Comparison of ENCODE assay signal across 1 cellular context in the genomic region with DNA sequence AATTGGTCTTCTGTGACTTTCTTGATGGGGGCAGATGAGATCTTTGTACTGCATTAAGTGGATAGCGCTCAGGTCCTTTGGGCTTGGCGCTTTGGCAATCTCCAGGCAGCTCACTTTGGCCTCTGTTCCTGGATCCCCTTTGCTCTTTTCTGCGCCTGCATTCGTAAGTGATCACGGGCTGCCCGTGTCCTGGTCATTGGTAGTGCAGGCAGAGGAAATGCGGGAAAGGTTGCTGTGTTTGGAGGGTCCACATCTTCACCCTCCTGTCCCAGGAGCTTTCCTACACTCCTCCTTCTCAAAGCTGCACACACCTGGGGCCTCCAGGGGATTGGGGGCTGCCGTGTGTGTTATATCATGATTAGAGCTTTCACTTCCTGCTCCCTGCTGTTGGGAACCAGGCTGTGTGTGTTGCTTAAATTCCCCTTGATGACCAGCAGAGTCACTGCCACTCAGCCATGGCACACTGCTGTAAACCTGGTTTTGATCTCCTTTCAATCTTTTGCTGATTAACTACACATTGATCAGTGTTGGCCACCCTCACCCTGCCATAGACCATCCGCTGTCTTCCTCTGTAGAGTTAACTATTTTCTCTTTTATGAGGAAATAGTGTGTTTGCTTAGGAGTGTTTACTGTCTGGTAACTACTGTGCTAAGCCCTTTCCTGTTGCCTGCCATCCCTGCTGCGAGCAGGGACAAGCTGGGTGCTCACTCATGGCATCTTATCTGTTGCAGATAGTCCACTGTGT.
TF ChIP-seq lines count a peak whose summit lies in the region.

No MANE protein-coding gene starts in this region.

TF ChIP-seq in HepG2, 621 proteins besides CTCF, POLR2A, EP300 and RAD21 (continued from another document and continues in another):
- TF ChIP-seq, protein P1, sequence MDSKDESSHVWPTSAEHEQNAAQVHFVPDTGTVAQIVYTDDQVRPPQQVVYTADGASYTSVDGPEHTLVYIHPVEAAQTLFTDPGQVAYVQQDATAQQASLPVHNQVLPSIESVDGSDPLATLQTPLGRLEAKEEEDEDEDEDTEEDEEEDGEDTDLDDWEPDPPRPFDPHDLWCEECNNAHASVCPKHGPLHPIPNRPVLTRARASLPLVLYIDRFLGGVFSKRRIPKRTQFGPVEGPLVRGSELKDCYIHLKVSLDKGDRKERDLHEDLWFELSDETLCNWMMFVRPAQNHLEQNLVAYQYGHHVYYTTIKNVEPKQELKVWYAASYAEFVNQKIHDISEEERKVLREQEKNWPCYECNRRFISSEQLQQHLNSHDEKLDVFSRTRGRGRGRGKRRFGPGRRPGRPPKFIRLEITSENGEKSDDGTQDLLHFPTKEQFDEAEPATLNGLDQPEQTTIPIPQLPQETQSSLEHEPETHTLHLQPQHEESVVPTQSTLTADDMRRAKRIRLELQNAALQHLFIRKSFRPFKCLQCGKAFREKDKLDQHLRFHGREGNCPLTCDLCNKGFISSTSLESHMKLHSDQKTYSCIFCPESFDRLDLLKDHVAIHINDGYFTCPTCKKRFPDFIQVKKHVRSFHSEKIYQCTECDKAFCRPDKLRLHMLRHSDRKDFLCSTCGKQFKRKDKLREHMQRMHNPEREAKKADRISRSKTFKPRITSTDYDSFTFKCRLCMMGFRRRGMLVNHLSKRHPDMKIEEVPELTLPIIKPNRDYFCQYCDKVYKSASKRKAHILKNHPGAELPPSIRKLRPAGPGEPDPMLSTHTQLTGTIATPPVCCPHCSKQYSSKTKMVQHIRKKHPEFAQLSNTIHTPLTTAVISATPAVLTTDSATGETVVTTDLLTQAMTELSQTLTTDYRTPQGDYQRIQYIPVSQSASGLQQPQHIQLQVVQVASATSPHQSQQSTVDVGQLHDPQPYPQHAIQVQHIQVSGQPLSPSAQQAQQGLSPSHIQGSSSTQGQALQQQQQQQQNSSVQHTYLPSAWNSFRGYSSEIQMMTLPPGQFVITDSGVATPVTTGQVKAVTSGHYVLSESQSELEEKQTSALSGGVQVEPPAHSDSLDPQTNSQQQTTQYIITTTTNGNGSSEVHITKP (CRISPR knock-in tag; IDR thresholded peaks at IDR 0.05; ENCODE audit: low read depth): peak; percentile 13; the same call in 1 of the 2 replicates
- TF ChIP-seq ZNF792 (CRISPR knock-in tag; IDR thresholded peaks at IDR 0.05) (peak; percentile 95), LCORL (IDR thresholded peaks at IDR 0.05) (no peak), LCORL (CRISPR knock-in tag; IDR thresholded peaks at IDR 0.05) (peak; percentile 36; the same call in 1 of the 2 replicates), MEF2D (CRISPR knock-in tag; IDR thresholded peaks at IDR 0.05) (no peak), YY1 (IDR thresholded peaks at IDR 0.05; ENCODE audit: insufficient read depth, insufficient replicate concordance, low read depth, low read length) (peak; percentile 6), CSRNP1 (CRISPR knock-in tag; IDR thresholded peaks at IDR 0.05) (0 out of 2 replicates have a peak, but pooled peaks have one; percentile 16), NFATC3 (CRISPR knock-in tag; IDR thresholded peaks at IDR 0.05) (0 out of 2 replicates have a peak, but pooled peaks have one; percentile 19), MIER2 (CRISPR knock-in tag; IDR thresholded peaks at IDR 0.05) (0 out of 2 replicates have a peak, but pooled peaks have one; percentile 21), ZNF331 (CRISPR knock-in tag; IDR thresholded peaks at IDR 0.05) (peak; percentile 97), ZSCAN20 (CRISPR knock-in tag; IDR thresholded peaks at IDR 0.05; ENCODE audit: borderline replicate concordance) (no peak), ZNF205 (CRISPR knock-in tag; IDR thresholded peaks at IDR 0.05) (peak; percentile 86), ZNF512B (CRISPR knock-in tag; IDR thresholded peaks at IDR 0.05; ENCODE audit: borderline replicate concordance) (no peak; the same call in 1 of the 2 replicates), ZNF414 (CRISPR knock-in tag; IDR thresholded peaks at IDR 0.05) (0 out of 2 replicates have a peak, but pooled peaks have one; percentile 27), MED1 (CRISPR knock-in tag; IDR thresholded peaks at IDR 0.05) (peak; percentile 81), ELF3 (CRISPR knock-in tag; IDR thresholded peaks at IDR 0.05) (peak; percentile 96), CENPX (CRISPR knock-in tag; IDR thresholded peaks at IDR 0.05) (no peak), FOXP1 (IDR thresholded peaks at IDR 0.05) (peak; percentile 71), FOXP1 (CRISPR knock-in tag; IDR thresholded peaks at IDR 0.05) (peak; percentile 90), SOX6 (IDR thresholded peaks at IDR 0.05) (no peak), SOX6 (CRISPR knock-in tag; IDR thresholded peaks at IDR 0.05) (peak; percentile 43; the same call in 1 of the 2 replicates), ZNF547 (CRISPR knock-in tag; IDR thresholded peaks at IDR 0.05) (peak; percentile 77)
- TF ChIP-seq, protein P2, sequence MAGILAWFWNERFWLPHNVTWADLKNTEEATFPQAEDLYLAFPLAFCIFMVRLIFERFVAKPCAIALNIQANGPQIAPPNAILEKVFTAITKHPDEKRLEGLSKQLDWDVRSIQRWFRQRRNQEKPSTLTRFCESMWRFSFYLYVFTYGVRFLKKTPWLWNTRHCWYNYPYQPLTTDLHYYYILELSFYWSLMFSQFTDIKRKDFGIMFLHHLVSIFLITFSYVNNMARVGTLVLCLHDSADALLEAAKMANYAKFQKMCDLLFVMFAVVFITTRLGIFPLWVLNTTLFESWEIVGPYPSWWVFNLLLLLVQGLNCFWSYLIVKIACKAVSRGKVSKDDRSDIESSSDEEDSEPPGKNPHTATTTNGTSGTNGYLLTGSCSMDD (CRISPR knock-in tag; IDR thresholded peaks at IDR 0.05): no peak
- TF ChIP-seq, protein P3, sequence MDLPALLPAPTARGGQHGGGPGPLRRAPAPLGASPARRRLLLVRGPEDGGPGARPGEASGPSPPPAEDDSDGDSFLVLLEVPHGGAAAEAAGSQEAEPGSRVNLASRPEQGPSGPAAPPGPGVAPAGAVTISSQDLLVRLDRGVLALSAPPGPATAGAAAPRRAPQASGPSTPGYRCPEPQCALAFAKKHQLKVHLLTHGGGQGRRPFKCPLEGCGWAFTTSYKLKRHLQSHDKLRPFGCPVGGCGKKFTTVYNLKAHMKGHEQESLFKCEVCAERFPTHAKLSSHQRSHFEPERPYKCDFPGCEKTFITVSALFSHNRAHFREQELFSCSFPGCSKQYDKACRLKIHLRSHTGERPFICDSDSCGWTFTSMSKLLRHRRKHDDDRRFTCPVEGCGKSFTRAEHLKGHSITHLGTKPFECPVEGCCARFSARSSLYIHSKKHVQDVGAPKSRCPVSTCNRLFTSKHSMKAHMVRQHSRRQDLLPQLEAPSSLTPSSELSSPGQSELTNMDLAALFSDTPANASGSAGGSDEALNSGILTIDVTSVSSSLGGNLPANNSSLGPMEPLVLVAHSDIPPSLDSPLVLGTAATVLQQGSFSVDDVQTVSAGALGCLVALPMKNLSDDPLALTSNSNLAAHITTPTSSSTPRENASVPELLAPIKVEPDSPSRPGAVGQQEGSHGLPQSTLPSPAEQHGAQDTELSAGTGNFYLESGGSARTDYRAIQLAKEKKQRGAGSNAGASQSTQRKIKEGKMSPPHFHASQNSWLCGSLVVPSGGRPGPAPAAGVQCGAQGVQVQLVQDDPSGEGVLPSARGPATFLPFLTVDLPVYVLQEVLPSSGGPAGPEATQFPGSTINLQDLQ (CRISPR knock-in tag; IDR thresholded peaks at IDR 0.05): no peak
- TF ChIP-seq, protein P4, sequence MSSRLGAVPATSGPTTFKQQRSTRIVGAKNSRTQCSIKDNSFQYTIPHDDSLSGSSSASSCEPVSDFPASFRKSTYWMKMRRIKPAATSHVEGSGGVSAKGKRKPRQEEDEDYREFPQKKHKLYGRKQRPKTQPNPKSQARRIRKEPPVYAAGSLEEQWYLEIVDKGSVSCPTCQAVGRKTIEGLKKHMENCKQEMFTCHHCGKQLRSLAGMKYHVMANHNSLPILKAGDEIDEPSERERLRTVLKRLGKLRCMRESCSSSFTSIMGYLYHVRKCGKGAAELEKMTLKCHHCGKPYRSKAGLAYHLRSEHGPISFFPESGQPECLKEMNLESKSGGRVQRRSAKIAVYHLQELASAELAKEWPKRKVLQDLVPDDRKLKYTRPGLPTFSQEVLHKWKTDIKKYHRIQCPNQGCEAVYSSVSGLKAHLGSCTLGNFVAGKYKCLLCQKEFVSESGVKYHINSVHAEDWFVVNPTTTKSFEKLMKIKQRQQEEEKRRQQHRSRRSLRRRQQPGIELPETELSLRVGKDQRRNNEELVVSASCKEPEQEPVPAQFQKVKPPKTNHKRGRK (CRISPR knock-in tag; IDR thresholded peaks at IDR 0.05): no peak
- TF ChIP-seq, protein P5, sequence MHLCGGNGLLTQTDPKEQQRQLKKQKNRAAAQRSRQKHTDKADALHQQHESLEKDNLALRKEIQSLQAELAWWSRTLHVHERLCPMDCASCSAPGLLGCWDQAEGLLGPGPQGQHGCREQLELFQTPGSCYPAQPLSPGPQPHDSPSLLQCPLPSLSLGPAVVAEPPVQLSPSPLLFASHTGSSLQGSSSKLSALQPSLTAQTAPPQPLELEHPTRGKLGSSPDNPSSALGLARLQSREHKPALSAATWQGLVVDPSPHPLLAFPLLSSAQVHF (CRISPR knock-in tag; IDR thresholded peaks at IDR 0.05): no peak
- TF ChIP-seq, protein P6, sequence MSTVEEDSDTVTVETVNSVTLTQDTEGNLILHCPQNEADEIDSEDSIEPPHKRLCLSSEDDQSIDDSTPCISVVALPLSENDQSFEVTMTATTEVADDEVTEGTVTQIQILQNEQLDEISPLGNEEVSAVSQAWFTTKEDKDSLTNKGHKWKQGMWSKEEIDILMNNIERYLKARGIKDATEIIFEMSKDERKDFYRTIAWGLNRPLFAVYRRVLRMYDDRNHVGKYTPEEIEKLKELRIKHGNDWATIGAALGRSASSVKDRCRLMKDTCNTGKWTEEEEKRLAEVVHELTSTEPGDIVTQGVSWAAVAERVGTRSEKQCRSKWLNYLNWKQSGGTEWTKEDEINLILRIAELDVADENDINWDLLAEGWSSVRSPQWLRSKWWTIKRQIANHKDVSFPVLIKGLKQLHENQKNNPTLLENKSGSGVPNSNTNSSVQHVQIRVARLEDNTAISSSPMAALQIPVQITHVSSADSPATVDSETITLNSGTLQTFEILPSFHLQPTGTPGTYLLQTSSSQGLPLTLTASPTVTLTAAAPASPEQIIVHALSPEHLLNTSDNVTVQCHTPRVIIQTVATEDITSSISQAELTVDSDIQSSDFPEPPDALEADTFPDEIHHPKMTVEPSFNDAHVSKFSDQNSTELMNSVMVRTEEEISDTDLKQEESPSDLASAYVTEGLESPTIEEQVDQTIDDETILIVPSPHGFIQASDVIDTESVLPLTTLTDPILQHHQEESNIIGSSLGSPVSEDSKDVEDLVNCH (CRISPR knock-in tag; IDR thresholded peaks at IDR 0.05): no peak
- TF ChIP-seq, protein P7, sequence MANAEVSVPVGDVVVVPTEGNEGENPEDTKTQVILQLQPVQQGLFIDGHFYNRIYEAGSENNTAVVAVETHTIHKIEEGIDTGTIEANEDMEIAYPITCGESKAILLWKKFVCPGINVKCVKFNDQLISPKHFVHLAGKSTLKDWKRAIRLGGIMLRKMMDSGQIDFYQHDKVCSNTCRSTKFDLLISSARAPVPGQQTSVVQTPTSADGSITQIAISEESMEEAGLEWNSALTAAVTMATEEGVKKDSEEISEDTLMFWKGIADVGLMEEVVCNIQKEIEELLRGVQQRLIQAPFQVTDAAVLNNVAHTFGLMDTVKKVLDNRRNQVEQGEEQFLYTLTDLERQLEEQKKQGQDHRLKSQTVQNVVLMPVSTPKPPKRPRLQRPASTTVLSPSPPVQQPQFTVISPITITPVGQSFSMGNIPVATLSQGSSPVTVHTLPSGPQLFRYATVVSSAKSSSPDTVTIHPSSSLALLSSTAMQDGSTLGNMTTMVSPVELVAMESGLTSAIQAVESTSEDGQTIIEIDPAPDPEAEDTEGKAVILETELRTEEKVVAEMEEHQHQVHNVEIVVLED (CRISPR knock-in tag; IDR thresholded peaks at IDR 0.05; ENCODE audit: borderline replicate concordance): peak; percentile 50; the same call in 1 of the 2 replicates
